In the genomic region with DNA sequence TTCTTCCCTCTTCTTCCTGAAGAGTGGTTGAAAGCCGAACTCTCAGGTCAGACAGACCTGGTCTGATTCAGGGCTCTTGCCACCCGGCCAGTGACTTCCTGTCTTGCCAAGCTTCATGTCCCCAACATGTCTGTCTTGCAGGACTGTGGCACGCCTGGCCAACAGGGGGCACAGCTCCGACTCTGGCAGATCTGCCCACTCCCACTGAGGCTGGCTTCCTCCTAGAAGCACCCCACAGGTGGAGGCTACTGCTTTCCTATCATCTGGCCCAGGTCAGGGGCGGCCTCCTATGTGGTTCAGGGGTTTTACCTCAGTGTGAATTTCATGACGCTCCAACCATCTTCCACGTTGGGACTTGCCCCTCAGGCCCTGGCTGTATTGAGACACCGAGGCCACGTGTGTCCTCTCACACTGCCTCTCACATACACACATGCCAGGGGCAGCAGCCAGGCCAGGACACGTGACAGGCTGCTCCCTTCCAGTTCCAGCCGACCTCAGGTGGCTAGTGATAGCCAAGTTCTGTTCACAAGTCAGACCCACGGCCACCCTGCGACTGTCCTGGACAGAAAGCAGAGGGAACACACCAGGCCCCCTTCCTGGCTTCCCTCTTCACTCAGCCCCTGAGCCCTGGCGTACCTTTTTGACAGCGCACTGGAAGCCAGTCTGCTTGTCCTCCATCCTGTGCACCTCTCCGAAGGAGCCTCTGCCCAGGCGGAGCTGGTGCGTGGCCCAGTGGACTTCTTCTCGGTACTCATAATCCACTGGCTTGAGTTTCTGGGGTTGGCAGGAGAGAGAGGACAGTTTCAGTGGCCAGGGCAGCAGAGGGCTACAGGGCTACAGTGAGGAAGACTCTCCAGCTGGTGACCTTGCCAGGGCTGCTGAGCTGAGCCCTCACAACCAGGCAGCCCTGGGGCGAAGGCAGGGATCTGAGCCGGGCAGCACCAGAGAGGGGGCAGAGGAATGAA, we compare ENCODE assay signal across 8 cellular contexts. TPM values are rescaled to one million over a fixed set of nuclear protein-coding genes. Genes with fewer than 3 reads are reported as not detected.
DNase-seq lines count a peak whose midpoint lies in the region; ATAC-seq and TF ChIP-seq lines count a peak whose summit lies in the region.

No MANE protein-coding gene starts in this region.

- H3K9ac ChIP-seq in MM.1S (ENCODE audit: low read length) (no peak overlapping the region), mesenchymal stem cell (ENCODE audit: low read length) (no peak overlapping the region)

- no peak for DNase-seq in AG10803 (ENCODE audit: low read depth)
- DNase-seq in MM.1S = peak; percentile 19
- DNase-seq in activated naive CD8-positive, alpha-beta T cell treated with anti-CD3 and anti-CD28 coated beads, Interleukin-2, amount 10 ng/mL, durations not matched to agents 7 days and 5 days = no peak
- DNase-seq in mesenchymal stem cell = no peak
- DNase-seq in hippocampal formation (lab: John Stamatoyannopoulos, UW) = no peak
- DNase-seq in HEK293T (ENCODE audit: extremely low spot score) = no peak

- H3K9me3 Mint-ChIP-seq in activated naive CD8-positive, alpha-beta T cell treated with anti-CD3 and anti-CD28 coated beads, Interleukin-2, amount 10 ng/mL, durations not matched to agents 7 days and 5 days = no peaks in the 10 kb centered on the region

- TF ChIP-seq CTCF in AG10803 (conservative IDR thresholded peaks at IDR 0.05; ENCODE audit: low read length) (peak; percentile 21), MM.1S (IDR thresholded peaks at IDR 0.05; ENCODE audit: low read length) (peak; percentile 41)

- peak overlapping the region in 1 of 2 experiments; percentile 14 for H3K18ac ChIP-seq in mesenchymal stem cell (ENCODE audit: low read depth in 1 of 2, low read length in 2 of 2)

- peaks cover 19% of the 10 kb centered on the region for H3K36me3 Mint-ChIP-seq in activated naive CD8-positive, alpha-beta T cell treated with anti-CD3 and anti-CD28 coated beads, Interleukin-2, amount 10 ng/mL, durations not matched to agents 7 days and 5 days

- CTCF ChIA-PET in HEK293T (lab: Yijun Ruan, JAX) = interaction anchor here (0.5 to 1.1 kb wide), 3 partner anchors 29 to 101 kb away, joined by 3 to 6 read pairs (median 3); no protein-coding TSS in a partner anchor

- H3K27ac ChIP-seq in MM.1S (ENCODE audit: low read length) (no peak overlapping the region), mesenchymal stem cell (ENCODE audit: low read length, poor library complexity, severe bottlenecking) (peak overlapping the region; percentile 77)

- POLR2A ChIA-PET in activated naive CD8-positive, alpha-beta T cell treated with anti-CD3 and anti-CD28 coated beads, Interleukin-2, amount 10 ng/mL, durations not matched to agents 7 days and 5 days (lab: Charles Lee) = interaction anchor here (0.9 to 1.6 kb wide), 2 partner anchors 42 to 54 kb away, joined by 3 read pairs; no protein-coding TSS in a partner anchor
- POLR2A ChIA-PET in HEK293T (lab: Yijun Ruan, JAX) = interaction anchor here (0.8 kb wide), 1 partner anchor 124 kb away, joined by 3 read pairs; no protein-coding TSS in a partner anchor

- H3K36me3 ChIP-seq in MM.1S (replicated peaks; ENCODE audit: insufficient read depth, low read length) = peaks cover 6% of the 10 kb centered on the region
- peaks cover 72 to 81% of the 10 kb centered on the region in 2 experiments for H3K36me3 ChIP-seq in mesenchymal stem cell (ENCODE audit: control insufficient read depth in 1 of 2, insufficient read depth in 2 of 2, low read depth in 1 of 2, low read length in 2 of 2)

- H3K4me3 Mint-ChIP-seq in activated naive CD8-positive, alpha-beta T cell treated with anti-CD3 and anti-CD28 coated beads, Interleukin-2, amount 10 ng/mL, durations not matched to agents 7 days and 5 days = no peak overlapping the region

- H3K79me2 ChIP-seq in MM.1S (ENCODE audit: low read length) = no peaks in the 10 kb centered on the region

- H3K79me1 ChIP-seq in mesenchymal stem cell (replicated peaks; ENCODE audit: low read length, poor library complexity, severe bottlenecking) = peaks cover 11% of the 10 kb centered on the region

- peak overlapping the region; percentile 18 to 21 for H2BK12ac ChIP-seq in mesenchymal stem cell (ENCODE audit: low read length in 2 of 2)

- no peaks in the 10 kb centered on the region for H4K20me1 ChIP-seq in MM.1S (ENCODE audit: insufficient read depth, low read length)

- H2BK120ac ChIP-seq in mesenchymal stem cell (ENCODE audit: low read depth, low read length) = no peak overlapping the region

- peaks cover 26% of the 10 kb centered on the region for H3K4me1 Mint-ChIP-seq in activated naive CD8-positive, alpha-beta T cell treated with anti-CD3 and anti-CD28 coated beads, Interleukin-2, amount 10 ng/mL, durations not matched to agents 7 days and 5 days

- no peaks in the 10 kb centered on the region for H3K4me1 ChIP-seq in MM.1S (ENCODE audit: low read length)
- peaks cover 40% of the 10 kb centered on the region for H3K4me1 ChIP-seq in mesenchymal stem cell (ENCODE audit: control insufficient read depth, insufficient read depth, low read depth, low read length)

- H3K14ac ChIP-seq in mesenchymal stem cell (ENCODE audit: low read length in 2 of 2) = no peak overlapping the region

- H3K4me2 ChIP-seq in MM.1S (ENCODE audit: low read depth, low read length) = no peak overlapping the region
- no peak overlapping the region for H3K4me2 ChIP-seq in mesenchymal stem cell (ENCODE audit: low read length, poor library complexity, severe bottlenecking)

- no peaks in the 10 kb centered on the region for H3K27me3 ChIP-seq in MM.1S (replicated peaks; ENCODE audit: insufficient read depth, low read length)
- no peaks in the 10 kb centered on the region for H3K27me3 ChIP-seq in mesenchymal stem cell (ENCODE audit: control insufficient read depth in 1 of 2, insufficient read depth in 1 of 2, low read length in 2 of 2)

- no peak overlapping the region for H3K23ac ChIP-seq in mesenchymal stem cell (ENCODE audit: low read length in 2 of 2)

- H3K9me2 ChIP-seq in MM.1S (replicated peaks; ENCODE audit: insufficient read depth, low read length) = no peaks in the 10 kb centered on the region

- H3K4ac ChIP-seq in mesenchymal stem cell (ENCODE audit: low read depth in 1 of 2, low read length in 2 of 2) = peak overlapping the region in 1 of 2 experiments; percentile 0

- no peak overlapping the region for H4K8ac ChIP-seq in mesenchymal stem cell (ENCODE audit: low read length)

- H2BK15ac ChIP-seq in mesenchymal stem cell (ENCODE audit: low read depth, poor library complexity, severe bottlenecking) = no peak overlapping the region

- H2BK5ac ChIP-seq in mesenchymal stem cell (ENCODE audit: low read depth, low read length, poor library complexity, severe bottlenecking) = peak overlapping the region; percentile 9

- H2AFZ ChIP-seq in MM.1S (ENCODE audit: low read length) = no peak overlapping the region
- H2AFZ ChIP-seq in mesenchymal stem cell (ENCODE audit: low read depth, low read length) = no peak overlapping the region

- ATAC-seq in activated naive CD8-positive, alpha-beta T cell treated with anti-CD3 and anti-CD28 coated beads, Interleukin-2, amount 10 ng/mL, durations not matched to agents 7 days and 5 days (ENCODE audit: low read depth) = peak; percentile 34
- ATAC-seq in GM21619 (IDR thresholded peaks at IDR 0.05; ENCODE audit: unreplicated experiment) (no peak), GM21360 (IDR thresholded peaks at IDR 0.05; ENCODE audit: unreplicated experiment) (no peak)

- H3K4me3 ChIP-seq in AG10803 (ENCODE audit: low read length) (no peak overlapping the region), MM.1S (ENCODE audit: low read length) (no peak overlapping the region), mesenchymal stem cell (ENCODE audit: insufficient read depth in 1 of 2, low read depth in 1 of 2, low read length in 2 of 2) (no peak overlapping the region)

- peak overlapping the region; percentile 52 for H4K91ac ChIP-seq in mesenchymal stem cell (ENCODE audit: low read length)

- no peaks in the 10 kb centered on the region for H3F3A ChIP-seq in MM.1S (ENCODE audit: insufficient read depth, low read length)

- peak overlapping the region; percentile 76 for H3K27ac Mint-ChIP-seq in activated naive CD8-positive, alpha-beta T cell treated with anti-CD3 and anti-CD28 coated beads, Interleukin-2, amount 10 ng/mL, durations not matched to agents 7 days and 5 days

- H2AK5ac ChIP-seq in mesenchymal stem cell (ENCODE audit: low read length, severe bottlenecking) = no peak overlapping the region

- no peaks in the 10 kb centered on the region for H3K27me3 Mint-ChIP-seq in activated naive CD8-positive, alpha-beta T cell treated with anti-CD3 and anti-CD28 coated beads, Interleukin-2, amount 10 ng/mL, durations not matched to agents 7 days and 5 days

- H3K9me3 ChIP-seq in MM.1S (replicated peaks; ENCODE audit: insufficient read depth, low read length) (no peaks in the 10 kb centered on the region), mesenchymal stem cell (ENCODE audit: control insufficient read depth, low read length) (no peaks in the 10 kb centered on the region)

- 92% methylated on average over 21 of the region's 21 CpGs for WGBS in mesenchymal stem cell

TF ChIP-seq in HEK293T, 16 proteins besides CTCF, POLR2A, EP300 and RAD21:
- TF ChIP-seq ARNT (IDR thresholded peaks at IDR 0.05) (no peak), ELF4 (IDR thresholded peaks at IDR 0.05) (no peak), SUZ12 (IDR thresholded peaks at IDR 0.05) (no peak), SP1 (IDR thresholded peaks at IDR 0.05) (no peak), HDGF (IDR thresholded peaks at IDR 0.05; ENCODE audit: borderline replicate concordance) (no peak), LEF1 (IDR thresholded peaks at IDR 0.05; ENCODE audit: borderline replicate concordance) (no peak), FOXK2 (IDR thresholded peaks at IDR 0.05) (no peak), L3MBTL2 (conservative IDR thresholded peaks at IDR 0.05) (no peak), FOXM1 (IDR thresholded peaks at IDR 0.05; ENCODE audit: borderline replicate concordance) (no peak)
- TF ChIP-seq, protein P1, sequence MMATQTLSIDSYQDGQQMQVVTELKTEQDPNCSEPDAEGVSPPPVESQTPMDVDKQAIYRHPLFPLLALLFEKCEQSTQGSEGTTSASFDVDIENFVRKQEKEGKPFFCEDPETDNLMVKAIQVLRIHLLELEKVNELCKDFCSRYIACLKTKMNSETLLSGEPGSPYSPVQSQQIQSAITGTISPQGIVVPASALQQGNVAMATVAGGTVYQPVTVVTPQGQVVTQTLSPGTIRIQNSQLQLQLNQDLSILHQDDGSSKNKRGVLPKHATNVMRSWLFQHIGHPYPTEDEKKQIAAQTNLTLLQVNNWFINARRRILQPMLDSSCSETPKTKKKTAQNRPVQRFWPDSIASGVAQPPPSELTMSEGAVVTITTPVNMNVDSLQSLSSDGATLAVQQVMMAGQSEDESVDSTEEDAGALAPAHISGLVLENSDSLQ (IDR thresholded peaks at IDR 0.05) = no peak

RNA-seq across cellular contexts. Expression of gene SPATA32, which starts 22.6 kb away (rescaled TPM):
- total RNA-seq in activated naive CD8-positive, alpha-beta T cell treated with anti-CD3 and anti-CD28 coated beads, Interleukin-2, amount 10 ng/mL, durations not matched to agents 7 days and 5 days = under 1 TPM; 0.53 to 0.65 TPM
- not detected for polyA plus RNA-seq in mesenchymal stem cell (2013, experiment 1 of 2)
- not detected for polyA plus RNA-seq in mesenchymal stem cell (2013, experiment 2 of 2)

RNA-seq across cellular contexts. Expression of gene MAP3K14, which starts 32.4 kb away (rescaled TPM):
- 10 to 100 TPM; 25.9 to 33.7 TPM for total RNA-seq in activated naive CD8-positive, alpha-beta T cell treated with anti-CD3 and anti-CD28 coated beads, Interleukin-2, amount 10 ng/mL, durations not matched to agents 7 days and 5 days
- 1.1 TPM for polyA plus RNA-seq in mesenchymal stem cell (2013, experiment 1 of 2)
- polyA plus RNA-seq in mesenchymal stem cell (2013, experiment 2 of 2) = 1.4 TPM
